Comparison of ENCODE assay signal across 8 cellular contexts in the genomic region with DNA sequence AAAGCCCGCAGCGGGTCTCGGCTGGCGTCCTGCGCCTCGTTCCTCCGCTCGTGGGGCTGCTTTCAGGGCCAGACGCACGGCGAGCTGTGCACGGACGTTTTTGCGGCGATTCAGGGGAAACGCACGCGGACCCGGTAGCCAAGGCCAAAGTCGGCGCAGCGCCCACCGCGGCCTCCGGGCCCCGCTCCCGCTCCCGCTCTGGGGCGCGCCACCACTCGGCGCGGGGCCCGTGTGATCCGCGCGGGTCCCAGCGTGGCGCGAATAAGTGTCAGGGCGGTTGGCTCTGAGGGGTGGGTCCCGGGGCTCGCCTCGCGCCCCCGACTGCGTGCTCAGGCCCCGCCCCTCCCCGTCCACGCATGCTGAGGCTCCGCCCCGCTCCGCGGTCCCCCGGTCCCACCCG.
A peak's percentile ranks its signal among the peaks of the same experiment; 100 is the strongest.
DNase-seq lines count a peak whose midpoint lies in the region; ATAC-seq and TF ChIP-seq lines count a peak whose summit lies in the region.

No MANE protein-coding gene starts in this region.

- TF ChIP-seq CTCF in HEK293 (tag by site-specific recombination; IDR thresholded peaks at IDR 0.05) = no peak

- no peaks in the 10 kb centered on the region for H3K27me3 Mint-ChIP-seq in memory B cell

- POLR2A ChIA-PET in HEK293 (lab: Yijun Ruan, JAX) = no interaction called here

- ATAC-seq in memory B cell (ENCODE audit: low read depth) = no peak

- H3K4me3 Mint-ChIP-seq in memory B cell = peak overlapping the region; percentile 83

- peaks cover 15 to 43% (median 41%) of the 10 kb centered on the region in 11 experiments for H3K9me3 ChIP-seq in BLaER1 treated with 17β-estradiol and CSF1 and Interleukin-3, amounts not matched to agents 10 nM and 100 nM (replicated peaks in 1 of 11)
- no peaks in the 10 kb centered on the region for H3K9me3 ChIP-seq in HEK293 (ENCODE audit: control insufficient read depth, insufficient read depth, low read depth, low read length)

- peaks cover 21 to 35% (median 28%) of the 10 kb centered on the region in 10 experiments for H3K4me1 ChIP-seq in BLaER1 treated with 17β-estradiol and CSF1 and Interleukin-3, amounts not matched to agents 10 nM and 100 nM
- peaks cover 8% of the 10 kb centered on the region for H3K4me1 ChIP-seq in HEK293 (ENCODE audit: control insufficient read depth, insufficient read depth, low read length)

- peaks cover 0 to 28% (median 16%) of the 10 kb centered on the region in 11 experiments; a peak in 15 of 22 replicates for H3K36me3 ChIP-seq in BLaER1 treated with 17β-estradiol and CSF1 and Interleukin-3, amounts not matched to agents 10 nM and 100 nM
- H3K36me3 ChIP-seq in HEK293 (ENCODE audit: control insufficient read depth in 2 of 2, insufficient read depth in 1 of 2, low read length in 2 of 2) = peaks cover 0 to 5% of the 10 kb centered on the region in 2 experiments

- H3K36me3 Mint-ChIP-seq in memory B cell = peaks cover 5% of the 10 kb centered on the region

- peak overlapping the region; percentile 58 to 77 (median 66) for H3K4me3 ChIP-seq in BLaER1 treated with 17β-estradiol and CSF1 and Interleukin-3, amounts not matched to agents 10 nM and 100 nM
- H3K4me3 ChIP-seq in HEK293 (ENCODE audit: low read depth, low read length) = peak overlapping the region; percentile 25

- H3K27me3 ChIP-seq in BLaER1 treated with 17β-estradiol and CSF1 and Interleukin-3, amounts not matched to agents 10 nM and 100 nM = no peaks in the 10 kb centered on the region

- peaks cover 4% of the 10 kb centered on the region for H3K9me3 Mint-ChIP-seq in memory B cell

- peak; percentile 27 for DNase-seq in amniotic epithelial cell (ENCODE audit: low read depth)
- DNase-seq in memory B cell (ENCODE audit: low spot score in 2 of 2) = peak in 1 of 2 donors; percentile 62
- DNase-seq in NCI-H526 (lab: John Stamatoyannopoulos, UW) = no peak
- DNase-seq in activated effector memory CD4-positive, alpha-beta T cell treated with anti-CD3 and anti-CD28 coated beads, Interleukin-2, amount 50 U/mL, for 16 hours = no peak
- DNase-seq in NCI-H510A (lab: John Stamatoyannopoulos, UW) = no peak
- no peak for DNase-seq in OCI-M2 (lab: John Stamatoyannopoulos, UW; ENCODE audit: unreplicated experiment)

- peaks cover 0 to 42% (median 39%) of the 10 kb centered on the region in 11 experiments; a peak in 16 of 22 replicates for H4K20me1 ChIP-seq in BLaER1 treated with 17β-estradiol and CSF1 and Interleukin-3, amounts not matched to agents 10 nM and 100 nM

- H3K9ac ChIP-seq in BLaER1 treated with 17β-estradiol and CSF1 and Interleukin-3, amounts not matched to agents 10 nM and 100 nM = peak overlapping the region; percentile 67 to 85 (median 78); a peak in 21 of 22 replicates

- CTCF ChIA-PET in HEK293 (lab: Yijun Ruan, JAX) = no interaction called here

- H3K4me2 ChIP-seq in BLaER1 treated with 17β-estradiol and CSF1 and Interleukin-3, amounts not matched to agents 10 nM and 100 nM = peak overlapping the region; percentile 72 to 92 (median 83)

- H3K27ac ChIP-seq in BLaER1 treated with 17β-estradiol and CSF1 and Interleukin-3, amounts not matched to agents 10 nM and 100 nM = peak overlapping the region in 10 of 11 experiments; percentile 56 to 82 (median 75); a peak in 19 of 22 replicates
- no peak overlapping the region for H3K27ac ChIP-seq in HEK293 (ENCODE audit: extremely low read depth, low read depth, low read length)

- no peak overlapping the region for H3K27ac Mint-ChIP-seq in memory B cell

- peaks cover 15% of the 10 kb centered on the region for H3K4me1 Mint-ChIP-seq in memory B cell

TF ChIP-seq in HEK293, 187 proteins besides CTCF, POLR2A, EP300 and RAD21:
- TF ChIP-seq, protein P1, sequence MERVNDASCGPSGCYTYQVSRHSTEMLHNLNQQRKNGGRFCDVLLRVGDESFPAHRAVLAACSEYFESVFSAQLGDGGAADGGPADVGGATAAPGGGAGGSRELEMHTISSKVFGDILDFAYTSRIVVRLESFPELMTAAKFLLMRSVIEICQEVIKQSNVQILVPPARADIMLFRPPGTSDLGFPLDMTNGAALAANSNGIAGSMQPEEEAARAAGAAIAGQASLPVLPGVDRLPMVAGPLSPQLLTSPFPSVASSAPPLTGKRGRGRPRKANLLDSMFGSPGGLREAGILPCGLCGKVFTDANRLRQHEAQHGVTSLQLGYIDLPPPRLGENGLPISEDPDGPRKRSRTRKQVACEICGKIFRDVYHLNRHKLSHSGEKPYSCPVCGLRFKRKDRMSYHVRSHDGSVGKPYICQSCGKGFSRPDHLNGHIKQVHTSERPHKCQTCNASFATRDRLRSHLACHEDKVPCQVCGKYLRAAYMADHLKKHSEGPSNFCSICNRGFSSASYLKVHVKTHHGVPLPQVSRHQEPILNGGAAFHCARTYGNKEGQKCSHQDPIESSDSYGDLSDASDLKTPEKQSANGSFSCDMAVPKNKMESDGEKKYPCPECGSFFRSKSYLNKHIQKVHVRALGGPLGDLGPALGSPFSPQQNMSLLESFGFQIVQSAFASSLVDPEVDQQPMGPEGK (tag by site-specific recombination; IDR thresholded peaks at IDR 0.05) = no peak
- TF ChIP-seq ZNF174 (tag by site-specific recombination; IDR thresholded peaks at IDR 0.05) (no peak), ZNF146 (tag by site-specific recombination; IDR thresholded peaks at IDR 0.05) (no peak), ZNF211 (tag by site-specific recombination; IDR thresholded peaks at IDR 0.05; ENCODE audit: low read depth) (no peak)
- TF ChIP-seq, protein P2, sequence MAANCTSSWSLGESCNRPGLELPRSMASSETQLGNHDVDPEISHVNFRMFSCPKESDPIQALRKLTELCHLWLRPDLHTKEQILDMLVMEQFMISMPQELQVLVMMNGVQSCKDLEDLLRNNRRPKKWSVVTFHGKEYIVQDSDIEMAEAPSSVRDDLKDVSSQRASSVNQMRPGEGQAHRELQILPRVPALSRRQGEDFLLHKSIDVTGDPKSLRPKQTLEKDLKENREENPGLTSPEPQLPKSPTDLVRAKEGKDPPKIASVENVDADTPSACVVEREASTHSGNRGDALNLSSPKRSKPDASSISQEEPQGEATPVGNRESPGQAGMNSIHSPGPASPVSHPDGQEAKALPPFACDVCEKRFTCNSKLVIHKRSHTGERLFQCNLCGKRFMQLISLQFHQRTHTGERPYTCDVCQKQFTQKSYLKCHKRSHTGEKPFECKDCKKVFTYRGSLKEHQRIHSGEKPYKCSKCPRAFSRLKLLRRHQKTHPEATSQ (tag by site-specific recombination; IDR thresholded peaks at IDR 0.05) = no peak
- TF ChIP-seq, protein P3, sequence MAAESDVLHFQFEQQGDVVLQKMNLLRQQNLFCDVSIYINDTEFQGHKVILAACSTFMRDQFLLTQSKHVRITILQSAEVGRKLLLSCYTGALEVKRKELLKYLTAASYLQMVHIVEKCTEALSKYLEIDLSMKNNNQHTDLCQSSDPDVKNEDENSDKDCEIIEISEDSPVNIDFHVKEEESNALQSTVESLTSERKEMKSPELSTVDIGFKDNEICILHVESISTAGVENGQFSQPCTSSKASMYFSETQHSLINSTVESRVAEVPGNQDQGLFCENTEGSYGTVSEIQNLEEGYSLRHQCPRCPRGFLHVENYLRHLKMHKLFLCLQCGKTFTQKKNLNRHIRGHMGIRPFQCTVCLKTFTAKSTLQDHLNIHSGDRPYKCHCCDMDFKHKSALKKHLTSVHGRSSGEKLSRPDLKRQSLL (tag by site-specific recombination; IDR thresholded peaks at IDR 0.05) = no peak
- TF ChIP-seq, protein P4, sequence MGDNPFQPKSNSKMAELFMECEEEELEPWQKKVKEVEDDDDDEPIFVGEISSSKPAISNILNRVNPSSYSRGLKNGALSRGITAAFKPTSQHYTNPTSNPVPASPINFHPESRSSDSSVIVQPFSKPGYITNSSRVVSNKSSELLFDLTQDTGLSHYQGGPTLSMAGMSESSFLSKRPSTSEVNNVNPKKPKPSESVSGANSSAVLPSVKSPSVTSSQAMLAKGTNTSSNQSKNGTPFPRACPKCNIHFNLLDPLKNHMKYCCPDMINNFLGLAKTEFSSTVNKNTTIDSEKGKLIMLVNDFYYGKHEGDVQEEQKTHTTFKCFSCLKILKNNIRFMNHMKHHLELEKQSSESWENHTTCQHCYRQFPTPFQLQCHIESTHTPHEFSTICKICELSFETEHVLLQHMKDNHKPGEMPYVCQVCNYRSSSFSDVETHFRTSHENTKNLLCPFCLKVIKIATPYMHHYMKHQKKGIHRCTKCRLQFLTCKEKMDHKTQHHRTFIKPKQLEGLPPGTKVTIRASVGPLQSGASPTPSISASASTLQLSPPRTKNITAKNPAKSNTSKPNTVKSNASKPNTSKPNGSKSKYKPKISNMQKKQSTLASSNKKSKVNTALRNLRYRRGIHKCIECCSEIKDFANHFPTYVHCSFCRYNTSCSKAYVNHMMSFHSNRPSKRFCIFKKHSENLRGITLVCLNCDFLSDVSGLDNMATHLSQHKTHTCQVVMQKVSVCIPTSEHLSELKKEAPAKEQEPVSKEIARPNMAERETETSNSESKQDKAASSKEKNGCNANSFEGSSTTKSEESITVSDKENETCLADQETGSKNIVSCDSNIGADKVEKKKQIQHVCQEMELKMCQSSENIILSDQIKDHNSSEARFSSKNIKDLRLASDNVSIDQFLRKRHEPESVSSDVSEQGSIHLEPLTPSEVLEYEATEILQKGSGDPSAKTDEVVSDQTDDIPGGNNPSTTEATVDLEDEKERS (tag by site-specific recombination; IDR thresholded peaks at IDR 0.05) = no peak
